Comparison of ENCODE assay signal across 7 cellular contexts in genomic region chr12:120640840-120641833, GRCh38. TPM values are rescaled to one million over a fixed set of nuclear protein-coding genes. Genes with fewer than 3 reads are reported as not detected.
A peak's percentile ranks its signal among the peaks of the same experiment; 100 is the strongest.
DNase-seq lines count a peak whose midpoint lies in the region; ATAC-seq, FAIRE-seq and TF ChIP-seq lines count a peak whose summit lies in the region.

No MANE protein-coding gene starts in this region.

- peak overlapping the region; percentile 37 to 67 (median 62) for H3K4me3 ChIP-seq in Peyer's patch
- H3K4me3 ChIP-seq in heart left ventricle, result peak overlapping the region in 10 of 12 donors; percentile 29 to 62 (median 44)
- H3K4me3 ChIP-seq in sigmoid colon, result peak overlapping the region in 3 of 4 donors; percentile 35 to 50 (median 46)

- H3K27me3 ChIP-seq in Peyer's patch, result peaks cover 0 to 15% of the 10 kb centered on the region in 2 donors
- peaks cover 11 to 62% (median 45%) of the 10 kb centered on the region in 9 donors for H3K27me3 ChIP-seq in heart left ventricle
- H3K27me3 ChIP-seq in sigmoid colon, result peaks cover 34 to 74% (median 60%) of the 10 kb centered on the region in 3 donors

- peak; percentile 39 for ATAC-seq in HG02840 (IDR thresholded peaks at IDR 0.05; ENCODE audit: low FRiP score, unreplicated experiment)
- ATAC-seq in heart left ventricle, result peak; percentile 70 to 96 (median 92)

- DNase-seq in GM18507 (ENCODE audit: extremely low spot score, insufficient read length, low read depth) (peak; percentile 26), Peyer's patch (peak; percentile 29 to 74 (median 67)), heart left ventricle (peak; percentile 48 to 77 (median 63)), sigmoid colon (no peak), NCI-H774 (lab: John Stamatoyannopoulos, UW) (no peak)
- DNase-seq in activated naive CD4-positive, alpha-beta T cell treated with anti-CD3 and anti-CD28 coated beads, Interleukin-2, amount 50 U/mL, for 16 hours, result peak; percentile 59

- TF ChIP-seq POLR2A in Peyer's patch (IDR thresholded peaks at IDR 0.05) (no peak), heart left ventricle (IDR thresholded peaks at IDR 0.05) (no peak), sigmoid colon (IDR thresholded peaks at IDR 0.05) (no peak)

- no peak for TF ChIP-seq CTCF in Peyer's patch (IDR thresholded peaks at IDR 0.05)
- TF ChIP-seq CTCF in heart left ventricle (IDR thresholded peaks at IDR 0.05), result no peak
- no peak for TF ChIP-seq CTCF in sigmoid colon (IDR thresholded peaks at IDR 0.05)

- intact Hi-C loops in heart left ventricle (cut with DNase I), result loop anchor here in 2 of 10 donors (10.0 kb wide), 1 partner anchor 464 kb away; no protein-coding TSS in a partner anchor
- intact Hi-C loops in sigmoid colon (cut with DNase I), result no loop called here

- WGBS in heart left ventricle, 4 donors, result 1 to 5% (median 3%) methylated on average over 11 to 120 of the region's 120 CpGs
- WGBS in sigmoid colon, 2 donors, result 1% methylated on average over 120 of the region's 120 CpGs

- no peaks in the 10 kb centered on the region for H3K36me3 ChIP-seq in Peyer's patch
- H3K36me3 ChIP-seq in heart left ventricle, result no peaks in the 10 kb centered on the region
- H3K36me3 ChIP-seq in sigmoid colon, result no peaks in the 10 kb centered on the region

- H3K4me1 ChIP-seq in Peyer's patch (peaks cover 0 to 9% (median 5%) of the 10 kb centered on the region in 4 donors), heart left ventricle (peaks cover 0 to 19% (median 11%) of the 10 kb centered on the region in 12 donors), sigmoid colon (peaks cover 0 to 20% (median 17%) of the 10 kb centered on the region in 4 donors)

- H3K9me3 ChIP-seq in Peyer's patch (no peaks in the 10 kb centered on the region), heart left ventricle (no peaks in the 10 kb centered on the region), sigmoid colon (no peaks in the 10 kb centered on the region)

- H3K27ac ChIP-seq in Peyer's patch, result no peak overlapping the region
- H3K27ac ChIP-seq in heart left ventricle, result no peak overlapping the region
- H3K27ac ChIP-seq in sigmoid colon, result no peak overlapping the region

- TF ChIP-seq EP300 in sigmoid colon (IDR thresholded peaks at IDR 0.05), result no peak

- peak; percentile 5 for FAIRE-seq in GM18507 (lab: Jason Lieb, UNC)

RNA-seq across cellular contexts. Expression of gene CABP1, which starts 0.7 kb away (rescaled TPM):
- total RNA-seq in Peyer's patch (1 to 10 TPM in 1 of 4 donors, under 1 TPM in 2, not detected in 1; 0.54 to 3.3 (median 0.95) TPM), heart left ventricle (1 to 10 TPM; 2.4 to 9.1 (median 3.8) TPM), sigmoid colon (1 to 10 TPM in 3 of 4 donors, under 1 TPM in 1; 0.71 to 1.8 (median 1.7) TPM)
- polyA plus RNA-seq in heart left ventricle (1 to 10 TPM; 2.9 to 9.9 TPM), sigmoid colon (1 to 10 TPM in 1 of 3 donors, under 1 TPM in 2; 0.60 to 1.6 (median 0.92) TPM)

RNA-seq across cellular contexts. Expression of gene MLEC, which starts 45.8 kb away (rescaled TPM):
- total RNA-seq in Peyer's patch (100 to 1,000 TPM in 2 of 4 donors, 10 to 100 TPM in 2; 87.3 to 123 (median 104) TPM), heart left ventricle (100 to 1,000 TPM in 7 of 9 donors, 10 to 100 TPM in 2; 91.0 to 150 (median 117) TPM), sigmoid colon (10 to 100 TPM; 30.3 to 40.3 (median 33.6) TPM)
- polyA plus RNA-seq in heart left ventricle (100 to 1,000 TPM in 1 of 2 donors, 10 to 100 TPM in 1; 39.2 to 111 TPM), sigmoid colon (100 to 1,000 TPM in 1 of 3 donors, 10 to 100 TPM in 2; 22.2 to 164 (median 31.0) TPM)

RNA-seq across cellular contexts. Expression of gene POP5, which starts 59.9 kb away (rescaled TPM):
- total RNA-seq in Peyer's patch (10 to 100 TPM; 22.5 to 75.9 (median 48.8) TPM), heart left ventricle (10 to 100 TPM; 20.6 to 46.6 (median 36.3) TPM), sigmoid colon (10 to 100 TPM; 21.0 to 33.4 (median 25.2) TPM)
- polyA plus RNA-seq in heart left ventricle (10 to 100 TPM; 30.9 to 55.8 TPM), sigmoid colon (10 to 100 TPM; 27.6 to 58.0 (median 28.4) TPM)

Comparison
In these comparisons a context has a peak if more than half of its experiments do, and no peak if none do; other contexts are left out.
1. DNase-seq: peak in GM18507 (single experiment), Peyer's patch (3 of 3), activated naive CD4-positive, alpha-beta T cell treated with anti-CD3 and anti-CD28 coated beads, Interleukin-2, amount 50 U/mL, for 16 hours (single experiment) and heart left ventricle (5 of 5); none in sigmoid colon (single experiment) and NCI-H774 (single experiment).
2. Peak in every context shown above with its lines, with median percentiles within 50 percentile points of each other: H3K4me3 ChIP-seq.